26 cellular contexts compared by ENCODE assay signal in genomic region chr20:56616704-56617103, GRCh38. TPM values are rescaled to one million over a fixed set of nuclear protein-coding genes. Genes with fewer than 3 reads are reported as not detected.
"Had no signal": no experiment of that assay in that cellular context is flagged by ENCODE, and none has a peak within 500 bp of the region (broad histone marks: within the 10 kb centered on the region; RNA-seq: fewer than 3 reads in every experiment).

No MANE protein-coding gene starts in this region.

- H3K4me1 ChIP-seq: colonic mucosa, heart left ventricle, lower lobe of right lung, sigmoid colon, stomach, thyroid gland had no signal

- H3K27ac ChIP-seq: colonic mucosa, dorsolateral prefrontal cortex, heart left ventricle, lower lobe of right lung, sigmoid colon, stomach, thyroid gland had no signal

- H3K27me3 ChIP-seq: colonic mucosa, dorsolateral prefrontal cortex, sigmoid colon, stomach, thyroid gland had no signal

- ATAC-seq: activated naive CD4-positive, alpha-beta T cell treated with anti-CD3 and anti-CD28 coated beads, Interleukin-2, amount 50 U/mL, for 72 hours; left lobe of liver; lower lobe of right lung; natural killer cell; stimulated activated naive B cell treated with anti-CD40 and anti-IgM and Interleukin-4, amounts not matched to agents 10 μg/mL and 1 μg/mL and 100 μg/mL, for 72 hours had no signal

- DNase-seq: activated CD4-positive, alpha-beta memory T cell treated with anti-CD3 and anti-CD28 coated beads, Interleukin-2, amount 10 ng/mL, durations not matched to agents 7 days and 5 days; activated CD4-positive, alpha-beta T cell treated with anti-CD3 and anti-CD28 coated beads for 1 hour; activated CD4-positive, alpha-beta T cell treated with anti-CD3 and anti-CD28 coated beads, Interleukin-2, amount 10 ng/mL, durations not matched to agents 7 days and 5 days; activated CD8-positive, alpha-beta memory T cell treated with anti-CD3 and anti-CD28 coated beads, Interleukin-2, amount 50 U/mL, for 48 hours; activated naive CD4-positive, alpha-beta T cell; activated T-cell treated with anti-CD3 and anti-CD28 coated beads, Interleukin-2, amount 50 U/mL, for 24 hours; colonic mucosa; dorsolateral prefrontal cortex; effector memory CD4-positive, alpha-beta T cell; erythroblast; hypothalamus; immature natural killer cell; lower lobe of right lung; mesendoderm; natural killer cell; sigmoid colon; small intestine; stimulated activated CD4-positive, alpha-beta T cell treated with anti-CD3 and anti-CD28 coated beads, Interleukin-4, amount 100 ng/mL, for 4 hours; stimulated activated naive B cell treated with anti-CD40 and anti-IgM and Interleukin-4, amounts not matched to agents 10 μg/mL and 1 μg/mL and 100 μg/mL, for 72 hours; stomach; T-helper 2 cell; thyroid gland had no signal

- H3K4me3 ChIP-seq: colonic mucosa, dorsolateral prefrontal cortex, heart left ventricle, lower lobe of right lung, sigmoid colon, stomach, thyroid gland had no signal

- H3K36me3 ChIP-seq: colonic mucosa, heart left ventricle, lower lobe of right lung, sigmoid colon, stomach, thyroid gland had no signal

- H3K9me3 ChIP-seq: colonic mucosa, heart left ventricle, lower lobe of right lung, sigmoid colon, stomach, thyroid gland had no signal

RNA-seq across cellular contexts. Expression of gene TFAP2C, which starts 12.4 kb away (rescaled TPM):
- total RNA-seq: activated CD4-positive, alpha-beta memory T cell treated with anti-CD3 and anti-CD28 coated beads, Interleukin-2, amount 10 ng/mL, durations not matched to agents 7 days and 5 days; activated CD4-positive, alpha-beta T cell treated with anti-CD3 and anti-CD28 coated beads, Interleukin-2, amount 10 ng/mL, durations not matched to agents 7 days and 5 days; activated naive CD4-positive, alpha-beta T cell treated with anti-CD3 and anti-CD28 coated beads, Interleukin-2, amount 50 U/mL, for 72 hours; mononuclear cell; natural killer cell had no signal
